8 cellular contexts compared by ENCODE assay signal in the genomic region with DNA sequence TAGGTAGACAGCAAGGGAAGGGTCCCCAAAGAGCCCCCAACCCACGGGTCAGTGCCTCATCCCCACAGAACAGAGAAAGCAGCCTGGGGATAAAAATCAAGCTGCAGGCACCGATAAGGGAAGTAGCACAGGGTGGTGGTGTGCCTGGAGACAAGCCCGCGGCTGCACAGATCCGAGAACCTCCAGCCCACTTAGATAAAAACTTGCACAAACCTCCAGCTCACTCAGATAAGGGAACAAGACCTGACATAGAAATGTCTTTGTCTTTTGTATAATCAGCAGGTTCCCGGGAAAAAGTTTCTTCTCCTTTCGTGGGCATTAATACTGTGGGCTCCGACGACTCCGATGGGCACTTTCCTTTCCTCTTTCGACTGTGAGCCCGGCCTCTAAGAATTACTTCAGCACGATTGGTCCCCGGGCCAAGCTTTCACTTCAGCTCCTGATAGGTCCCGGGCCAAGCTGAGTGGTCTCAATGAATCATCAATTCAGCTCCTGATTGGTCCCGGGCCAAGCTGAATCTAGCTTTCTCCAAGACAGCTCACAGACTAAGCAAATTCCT. TPM values are rescaled to one million over a fixed set of nuclear protein-coding genes. Genes with fewer than 3 reads are reported as not detected.
DNase-seq lines count a peak whose midpoint lies in the region; ATAC-seq, FAIRE-seq and TF ChIP-seq lines count a peak whose summit lies in the region.

No MANE protein-coding gene starts in this region.

- no peak for TF ChIP-seq CTCF in choroid plexus epithelial cell (conservative IDR thresholded peaks at IDR 0.05; ENCODE audit: low read depth, low read length)
- TF ChIP-seq CTCF in ovary (IDR thresholded peaks at IDR 0.05) = no peak

- H3K9me3 ChIP-seq in ovary = no peaks in the 10 kb centered on the region

- H3K4me3 ChIP-seq in choroid plexus epithelial cell (ENCODE audit: low read depth, low read length) (no peak overlapping the region), ovary (no peak overlapping the region)

- no peak for TF ChIP-seq EP300 in ovary (IDR thresholded peaks at IDR 0.05)

- intact Hi-C loops in ovary (cut with DNase I) = loop anchor here in 3 of 4 donors (5.0 to 10.0 kb wide), 2 partner anchors 203 to 205 kb away; a partner anchor contains a TSS

- 35 to 45% (median 43%) methylated on average over 16 of the region's 16 CpGs for WGBS in ovary, 3 donors

- ATAC-seq in GM19395 (IDR thresholded peaks at IDR 0.05; ENCODE audit: unreplicated experiment) = peak; percentile 65
- ATAC-seq in HG03095 (IDR thresholded peaks at IDR 0.05; ENCODE audit: unreplicated experiment) = no peak

- no peak overlapping the region for H3K27ac ChIP-seq in ovary

- no peaks in the 10 kb centered on the region for H3K4me1 ChIP-seq in ovary (ENCODE audit: insufficient read depth)

- DNase-seq in NCI-H2227 treated with DMSO at 0.1 percent for 48 hours (lab: John Stamatoyannopoulos, UW) (peak; percentile 19), choroid plexus epithelial cell (ENCODE audit: low read depth) (peak; percentile 2), ovary (peak; percentile 42 to 53 (median 45)), NCI-H526 treated with DMSO at 0.1 percent for 48 hours (lab: John Stamatoyannopoulos, UW) (no peak), H54 (ENCODE audit: insufficient read length, low spot score) (no peak), NCI-H2107 treated with DMSO at 0.1 percent for 48 hours (lab: John Stamatoyannopoulos, UW; ENCODE audit: unreplicated experiment) (no peak)

- TF ChIP-seq POLR2A in ovary (IDR thresholded peaks at IDR 0.05) (no peak), H54 (IDR thresholded peaks at IDR 0.05; ENCODE audit: low read depth, low read length) (no peak)

- H3K36me3 ChIP-seq in ovary = no peaks in the 10 kb centered on the region

- FAIRE-seq in H54 (lab: Jason Lieb, UNC) = no peak

- no peaks in the 10 kb centered on the region for H3K27me3 ChIP-seq in ovary

RNA-seq across cellular contexts. Expression of a gene that starts 32.4 kb away (rescaled TPM):
- total RNA-seq in ovary = 100 to 1,000 TPM in 1 of 7 donors, 10 to 100 TPM in 6; 60.0 to 146 (median 73.2) TPM
- polyA plus RNA-seq in ovary = 100 to 1,000 TPM; 102 to 142 TPM

RNA-seq across cellular contexts. Expression of a gene that starts 43.4 kb away (rescaled TPM):
- 10 to 100 TPM; 23.0 to 34.2 (median 28.3) TPM for total RNA-seq in ovary
- 10 to 100 TPM; 23.1 to 43.3 TPM for polyA plus RNA-seq in ovary

Comparison
In these comparisons a context has a peak if more than half of its experiments do, and no peak if none do; other contexts are left out.
1. DNase-seq: peak in NCI-H2227 treated with DMSO at 0.1 percent for 48 hours (single experiment), choroid plexus epithelial cell (single experiment) and ovary (5 of 5); none in NCI-H526 treated with DMSO at 0.1 percent for 48 hours (single experiment), H54 (single experiment) and NCI-H2107 treated with DMSO at 0.1 percent for 48 hours (single experiment).